ENCODE assay signal across 15 cellular contexts in genomic region chr7:1922870-1923236, GRCh38.
DNase-seq lines count a peak whose midpoint lies in the region; ATAC-seq, FAIRE-seq and TF ChIP-seq lines count a peak whose summit lies in the region.
"Had no signal": no experiment of that assay in that cellular context is flagged by ENCODE, and none has a peak within 500 bp of the region (broad histone marks: within the 10 kb centered on the region; RNA-seq: fewer than 3 reads in every experiment).

No MANE protein-coding gene starts in this region.

- H3K9me3 ChIP-seq in SK-N-SH, result no peaks in the 10 kb centered on the region
- no peaks in the 10 kb centered on the region for H3K9me3 ChIP-seq in neural progenitor cell (ENCODE audit: low read depth)
- H3K9me3 ChIP-seq: esophagus muscularis mucosa had no signal

- no peaks in the 10 kb centered on the region for H3K27me3 Mint-ChIP-seq in chondrocyte (ENCODE audit: low read depth)
- H3K27me3 Mint-ChIP-seq in neural progenitor cell (ENCODE audit: insufficient read depth, low read depth), result peaks cover 3% of the 10 kb centered on the region

- no peak for ATAC-seq in SK-N-SH treated with all-trans-retinoic acid at 6 μM for 48 hours

- H3K4me3 ChIP-seq in SK-N-SH (ENCODE audit: low read depth in 2 of 2, low read length in 1 of 2) (no peak overlapping the region), HFF-Myc (replicated peaks; ENCODE audit: low read depth, low read length) (no peak overlapping the region), neural progenitor cell (no peak overlapping the region)
- H3K4me3 ChIP-seq: esophagus muscularis mucosa, SJSA1 had no signal

- H3K4me1 Mint-ChIP-seq in chondrocyte (ENCODE audit: low read depth) (peaks cover 27% of the 10 kb centered on the region), neural progenitor cell (peaks cover 11% of the 10 kb centered on the region)

- H3K36me3 Mint-ChIP-seq in chondrocyte (ENCODE audit: low read depth) (peaks cover 6% of the 10 kb centered on the region), neural progenitor cell (no peaks in the 10 kb centered on the region)
- H3K36me3 Mint-ChIP-seq: natural killer cell treated with Interleukin-12 subunit alpha and Interleukin-12 subunit beta and Interleukin-15 and Interleukin-18, amount 100 ng/mL, for 72 hours had no signal

- H3K27me3 ChIP-seq in SK-N-SH (ENCODE audit: insufficient read depth) (no peaks in the 10 kb centered on the region), neural progenitor cell (no peaks in the 10 kb centered on the region)
- H3K27me3 ChIP-seq: dorsolateral prefrontal cortex, esophagus muscularis mucosa, SJSA1 had no signal

- POLR2A ChIA-PET in SK-N-SH (lab: Yijun Ruan, JAX), result no interaction called here

- no peaks in the 10 kb centered on the region for H3K9me2 ChIP-seq in SK-N-SH

- no peak overlapping the region for H3K9ac ChIP-seq in SK-N-SH
- H3K9ac ChIP-seq in neural progenitor cell, result no peak overlapping the region

- H3K79me2 ChIP-seq in SK-N-SH (ENCODE audit: insufficient read depth) (peaks cover 8% of the 10 kb centered on the region), neural progenitor cell (ENCODE audit: low read depth) (no peaks in the 10 kb centered on the region)

- H3K27ac ChIP-seq in SK-N-SH (ENCODE audit: low read depth in 2 of 2, low read length in 1 of 2), result peak overlapping the region in 1 of 2 experiments; percentile 87; a peak in 1 of 4 replicates
- H3K27ac ChIP-seq in neural progenitor cell, result no peak overlapping the region
- H3K27ac ChIP-seq in caudate nucleus (ENCODE audit: low read depth, low read length), result no peak overlapping the region
- H3K27ac ChIP-seq: esophagus muscularis mucosa, SJSA1 had no signal

- no peak for TF ChIP-seq EP300 in SK-N-SH (IDR thresholded peaks at IDR 0.05; ENCODE audit: borderline replicate concordance in 1 of 2, low read depth in 1 of 2, low read length in 1 of 2)

- FAIRE-seq in frontal cortex (lab: Jason Lieb, UNC), result no peak
- FAIRE-seq: HTR-8/SVneo had no signal

- H3K36me3 ChIP-seq in SK-N-SH (replicated peaks in 1 of 2; ENCODE audit: control insufficient read depth in 1 of 2, insufficient read depth in 2 of 2, low read length in 1 of 2) (peaks cover 0 to 2% of the 10 kb centered on the region in 2 experiments), neural progenitor cell (no peaks in the 10 kb centered on the region)
- H3K36me3 ChIP-seq: SJSA1 had no signal

- H2AFZ ChIP-seq in SK-N-SH (ENCODE audit: low read depth) (no peak overlapping the region), neural progenitor cell (replicated peaks) (no peak overlapping the region)

- H3K4me2 ChIP-seq in SK-N-SH, result no peak overlapping the region
- no peak overlapping the region for H3K4me2 ChIP-seq in neural progenitor cell

- H3F3A ChIP-seq in SK-N-SH (replicated peaks; ENCODE audit: insufficient read depth), result no peaks in the 10 kb centered on the region
- H3F3A ChIP-seq in neural progenitor cell (ENCODE audit: low read depth), result no peaks in the 10 kb centered on the region

- H3K9me3 Mint-ChIP-seq in chondrocyte (ENCODE audit: low read depth), result no peaks in the 10 kb centered on the region
- H3K9me3 Mint-ChIP-seq in neural progenitor cell, result no peaks in the 10 kb centered on the region
- H3K9me3 Mint-ChIP-seq: natural killer cell treated with Interleukin-12 subunit alpha and Interleukin-12 subunit beta and Interleukin-15 and Interleukin-18, amount 100 ng/mL, for 72 hours had no signal

- H3K4me1 ChIP-seq in SK-N-SH (ENCODE audit: control insufficient read depth in 1 of 2, insufficient read depth in 2 of 2, low read depth in 1 of 2, low read length in 1 of 2), result peaks cover 0 to 36% of the 10 kb centered on the region in 2 experiments; a peak in 1 of 4 replicates
- no peaks in the 10 kb centered on the region for H3K4me1 ChIP-seq in neural progenitor cell
- H3K4me1 ChIP-seq: SJSA1 had no signal

- H4K20me1 ChIP-seq in SK-N-SH (ENCODE audit: insufficient read depth) (peaks cover 3% of the 10 kb centered on the region; the same call in 1 of the 2 replicates), neural progenitor cell (ENCODE audit: low read depth) (no peaks in the 10 kb centered on the region)

- 96% methylated on average over 7 of the region's 7 CpGs for WGBS in SK-N-SH (ENCODE audit: low lambda C conversion rate)

- TF ChIP-seq CTCF in SK-N-SH (IDR thresholded peaks at IDR 0.05), result 0 out of 2 replicates have a peak, but pooled peaks have one; percentile 16
- peak; percentile 19 for TF ChIP-seq CTCF in HFF-Myc (IDR thresholded peaks at IDR 0.05; ENCODE audit: low read depth, low read length, missing control alignments)
- peak; percentile 19 for TF ChIP-seq CTCF in chondrocyte (IDR thresholded peaks at IDR 0.05)
- TF ChIP-seq CTCF in neural progenitor cell (IDR thresholded peaks at IDR 0.05), result peak; percentile 15

- CTCF ChIA-PET in SK-N-SH (lab: Yijun Ruan, JAX), result interaction anchor here (0.9 to 1.8 kb wide), 10 partner anchors 13 to 287 kb away, joined by 3 to 9 read pairs (median 5); no protein-coding TSS in a partner anchor

- DNase-seq in SK-N-SH (no peak), HFF-Myc (ENCODE audit: extremely low read depth, low read depth) (no peak), chondrocyte (ENCODE audit: low spot score) (no peak), neural progenitor cell (ENCODE audit: low spot score) (no peak), caudate nucleus (lab: John Stamatoyannopoulos, UW) (no peak), GDM1 (lab: John Stamatoyannopoulos, UW) (no peak), frontal cortex (ENCODE audit: low spot score in 2 of 2) (no peak)
- DNase-seq: DMS53, dorsolateral prefrontal cortex, NCI-H1105 treated with DMSO at 0.1 percent for 48 hours had no signal

- no peak for TF ChIP-seq RAD21 in SK-N-SH (IDR thresholded peaks at IDR 0.05; ENCODE audit: low read length)

- no peak overlapping the region for H3K27ac Mint-ChIP-seq in chondrocyte (ENCODE audit: unreplicated experiment)
- no peak overlapping the region for H3K27ac Mint-ChIP-seq in neural progenitor cell
- H3K27ac Mint-ChIP-seq: natural killer cell treated with Interleukin-12 subunit alpha and Interleukin-12 subunit beta and Interleukin-15 and Interleukin-18, amount 100 ng/mL, for 72 hours had no signal

- no peak overlapping the region for H3K4me3 Mint-ChIP-seq in chondrocyte (ENCODE audit: unreplicated experiment)
- no peak overlapping the region for H3K4me3 Mint-ChIP-seq in neural progenitor cell

TF ChIP-seq in SK-N-SH, 30 proteins besides CTCF, POLR2A, EP300 and RAD21 (continues in another document):
- TF ChIP-seq RXRA (IDR thresholded peaks at IDR 0.05; ENCODE audit: borderline replicate concordance, low read depth) (no peak), CHD2 (IDR thresholded peaks at IDR 0.05; ENCODE audit: low read length, partially characterized antibody) (no peak), FOXJ3 (CRISPR knock-in tag; IDR thresholded peaks at IDR 0.05) (no peak)
- TF ChIP-seq, protein P1, sequence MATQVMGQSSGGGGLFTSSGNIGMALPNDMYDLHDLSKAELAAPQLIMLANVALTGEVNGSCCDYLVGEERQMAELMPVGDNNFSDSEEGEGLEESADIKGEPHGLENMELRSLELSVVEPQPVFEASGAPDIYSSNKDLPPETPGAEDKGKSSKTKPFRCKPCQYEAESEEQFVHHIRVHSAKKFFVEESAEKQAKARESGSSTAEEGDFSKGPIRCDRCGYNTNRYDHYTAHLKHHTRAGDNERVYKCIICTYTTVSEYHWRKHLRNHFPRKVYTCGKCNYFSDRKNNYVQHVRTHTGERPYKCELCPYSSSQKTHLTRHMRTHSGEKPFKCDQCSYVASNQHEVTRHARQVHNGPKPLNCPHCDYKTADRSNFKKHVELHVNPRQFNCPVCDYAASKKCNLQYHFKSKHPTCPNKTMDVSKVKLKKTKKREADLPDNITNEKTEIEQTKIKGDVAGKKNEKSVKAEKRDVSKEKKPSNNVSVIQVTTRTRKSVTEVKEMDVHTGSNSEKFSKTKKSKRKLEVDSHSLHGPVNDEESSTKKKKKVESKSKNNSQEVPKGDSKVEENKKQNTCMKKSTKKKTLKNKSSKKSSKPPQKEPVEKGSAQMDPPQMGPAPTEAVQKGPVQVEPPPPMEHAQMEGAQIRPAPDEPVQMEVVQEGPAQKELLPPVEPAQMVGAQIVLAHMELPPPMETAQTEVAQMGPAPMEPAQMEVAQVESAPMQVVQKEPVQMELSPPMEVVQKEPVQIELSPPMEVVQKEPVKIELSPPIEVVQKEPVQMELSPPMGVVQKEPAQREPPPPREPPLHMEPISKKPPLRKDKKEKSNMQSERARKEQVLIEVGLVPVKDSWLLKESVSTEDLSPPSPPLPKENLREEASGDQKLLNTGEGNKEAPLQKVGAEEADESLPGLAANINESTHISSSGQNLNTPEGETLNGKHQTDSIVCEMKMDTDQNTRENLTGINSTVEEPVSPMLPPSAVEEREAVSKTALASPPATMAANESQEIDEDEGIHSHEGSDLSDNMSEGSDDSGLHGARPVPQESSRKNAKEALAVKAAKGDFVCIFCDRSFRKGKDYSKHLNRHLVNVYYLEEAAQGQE (IDR thresholded peaks at IDR 0.05; ENCODE audit: low read depth, low read length), result no peak

TF ChIP-seq in SK-N-SH treated with all-trans-retinoic acid at 6 μM for 48 hours, 23 proteins besides CTCF, POLR2A, EP300 and RAD21 (continues in another document):
- TF ChIP-seq ESRRG (CRISPR knock-in tag; IDR thresholded peaks at IDR 0.05) (no peak), ZC3H10 (CRISPR knock-in tag; IDR thresholded peaks at IDR 0.05) (no peak)
- TF ChIP-seq, protein P2, sequence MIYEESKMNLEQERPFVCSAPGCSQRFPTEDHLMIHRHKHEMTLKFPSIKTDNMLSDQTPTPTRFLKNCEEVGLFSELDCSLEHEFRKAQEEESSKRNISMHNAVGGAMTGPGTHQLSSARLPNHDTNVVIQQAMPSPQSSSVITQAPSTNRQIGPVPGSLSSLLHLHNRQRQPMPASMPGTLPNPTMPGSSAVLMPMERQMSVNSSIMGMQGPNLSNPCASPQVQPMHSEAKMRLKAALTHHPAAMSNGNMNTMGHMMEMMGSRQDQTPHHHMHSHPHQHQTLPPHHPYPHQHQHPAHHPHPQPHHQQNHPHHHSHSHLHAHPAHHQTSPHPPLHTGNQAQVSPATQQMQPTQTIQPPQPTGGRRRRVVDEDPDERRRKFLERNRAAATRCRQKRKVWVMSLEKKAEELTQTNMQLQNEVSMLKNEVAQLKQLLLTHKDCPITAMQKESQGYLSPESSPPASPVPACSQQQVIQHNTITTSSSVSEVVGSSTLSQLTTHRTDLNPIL (CRISPR knock-in tag; IDR thresholded peaks at IDR 0.05; ENCODE audit: low read depth), result no peak
- TF ChIP-seq, protein P3, sequence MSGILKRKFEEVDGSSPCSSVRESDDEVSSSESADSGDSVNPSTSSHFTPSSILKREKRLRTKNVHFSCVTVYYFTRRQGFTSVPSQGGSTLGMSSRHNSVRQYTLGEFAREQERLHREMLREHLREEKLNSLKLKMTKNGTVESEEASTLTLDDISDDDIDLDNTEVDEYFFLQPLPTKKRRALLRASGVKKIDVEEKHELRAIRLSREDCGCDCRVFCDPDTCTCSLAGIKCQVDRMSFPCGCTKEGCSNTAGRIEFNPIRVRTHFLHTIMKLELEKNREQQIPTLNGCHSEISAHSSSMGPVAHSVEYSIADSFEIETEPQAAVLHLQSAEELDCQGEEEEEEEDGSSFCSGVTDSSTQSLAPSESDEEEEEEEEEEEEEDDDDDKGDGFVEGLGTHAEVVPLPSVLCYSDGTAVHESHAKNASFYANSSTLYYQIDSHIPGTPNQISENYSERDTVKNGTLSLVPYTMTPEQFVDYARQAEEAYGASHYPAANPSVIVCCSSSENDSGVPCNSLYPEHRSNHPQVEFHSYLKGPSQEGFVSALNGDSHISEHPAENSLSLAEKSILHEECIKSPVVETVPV (CRISPR knock-in tag; IDR thresholded peaks at IDR 0.05), result no peak
